ENCODE assay signal across 23 cellular contexts in genomic region chr17:41029633-41030245, GRCh38. TPM values are rescaled to one million over a fixed set of nuclear protein-coding genes. Genes with fewer than 3 reads are reported as not detected.
"Had no signal": no experiment of that assay in that cellular context is flagged by ENCODE, and none has a peak within 500 bp of the region (broad histone marks: within the 10 kb centered on the region; RNA-seq: fewer than 3 reads in every experiment).

Gene KRTAP1-4 (minus strand): TSS chr17:41030195. CDS start chr17:41030078, 117 bp downstream.

- H3K9me3 ChIP-seq: heart left ventricle, neutrophil, psoas muscle, right lobe of liver, spleen, stomach, thoracic aorta, transverse colon had no signal

- H3K27ac ChIP-seq: heart left ventricle, neutrophil, psoas muscle, right lobe of liver, spleen, stomach, thoracic aorta, transverse colon had no signal

- H3K27me3 ChIP-seq: right lobe of liver had no signal

- ATAC-seq: esophagus mucosa; heart left ventricle; naive thymus-derived CD4-positive, alpha-beta T cell; psoas muscle; stimulated activated naive B cell treated with anti-CD40 and anti-IgM and Interleukin-4, amounts not matched to agents 10 μg/mL and 1 μg/mL and 100 μg/mL, for 72 hours had no signal

- DNase-seq: effector memory CD4-positive, alpha-beta T cell; hippocampal formation; kidney glomerular epithelial cell; naive thymus-derived CD4-positive, alpha-beta T cell; nephron progenitor cell; psoas muscle; retina; right lobe of liver; spleen; stimulated activated CD4-positive, alpha-beta T cell treated with anti-CD3 and anti-CD28 coated beads, Interleukin-15, amount 100 ng/mL, for 24 hours; stimulated activated CD4-positive, alpha-beta T cell treated with anti-CD3 and anti-CD28 coated beads, Interleukin-1b, Interleukin-23, amount 100 ng/mL, for 48 hours; stimulated activated CD4-positive, alpha-beta T cell treated with anti-CD3 and anti-CD28 coated beads, Interleukin-4, amount 100 ng/mL, for 24 hours; stimulated activated naive B cell treated with anti-CD40 and anti-IgM and Interleukin-4, amounts not matched to agents 10 μg/mL and 1 μg/mL and 100 μg/mL, for 72 hours; stomach; substantia nigra; transverse colon had no signal

- H3K4me1 ChIP-seq: heart left ventricle, psoas muscle, right lobe of liver, spleen, stomach, transverse colon had no signal

- H3K4me3 ChIP-seq: heart left ventricle, psoas muscle, right lobe of liver, spleen, stomach, thoracic aorta, transverse colon had no signal

- H3K36me3 ChIP-seq: heart left ventricle, neutrophil, right lobe of liver, spleen, stomach, thoracic aorta, transverse colon had no signal

RNA-seq across cellular contexts. Expression of gene KRTAP1-4, which starts in this region (rescaled TPM):
- polyA plus RNA-seq: fibroblast of lung; heart left ventricle; liver; naive thymus-derived CD4-positive, alpha-beta T cell; psoas muscle; spleen; stomach; urinary bladder had no signal
